15 cellular contexts compared by ENCODE assay signal in the genomic region with DNA sequence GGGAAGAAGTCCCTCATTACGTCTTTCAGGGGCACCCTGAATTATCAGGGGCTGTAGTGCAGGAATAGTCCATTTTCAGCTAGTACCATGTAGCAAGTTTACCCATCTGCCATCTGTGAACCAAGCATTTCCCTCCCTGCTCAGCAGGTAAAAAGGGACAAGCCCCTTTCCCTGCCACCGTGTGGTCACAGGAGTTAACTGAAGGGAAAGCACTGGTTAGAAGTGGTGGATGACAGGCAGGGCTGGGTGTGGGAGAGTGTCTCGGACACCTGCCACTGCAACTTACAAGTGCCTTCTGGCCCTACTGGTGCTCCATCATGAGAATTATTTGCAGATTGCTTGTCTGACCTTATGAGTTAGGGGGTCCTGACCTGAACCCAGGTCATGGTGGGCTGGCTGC. TPM values are rescaled to one million over a fixed set of nuclear protein-coding genes. Genes with fewer than 3 reads are reported as not detected.
A peak's percentile ranks its signal among the peaks of the same experiment; 100 is the strongest.
DNase-seq lines count a peak whose midpoint lies in the region; ATAC-seq and TF ChIP-seq lines count a peak whose summit lies in the region.
"Had no signal": no experiment of that assay in that cellular context is flagged by ENCODE, and none has a peak within 500 bp of the region (broad histone marks: within the 10 kb centered on the region; RNA-seq: fewer than 3 reads in every experiment).

No MANE protein-coding gene starts in this region.

- H3K27me3 Mint-ChIP-seq in neural crest cell (ENCODE audit: low read depth) = peaks cover 62% of the 10 kb centered on the region

- no peak overlapping the region for H3K4me3 Mint-ChIP-seq in neural crest cell

- no peak overlapping the region for H2AFZ ChIP-seq in HCT116 (ENCODE audit: low read depth, low read length, poor library complexity, severe bottlenecking)

- peaks cover 2% of the 10 kb centered on the region for H3K36me3 Mint-ChIP-seq in neural crest cell (ENCODE audit: low read depth)
- H3K36me3 Mint-ChIP-seq: activated naive CD4-positive, alpha-beta T cell treated with anti-CD3 and anti-CD28 coated beads, Interleukin-2, amount 50 U/mL, for 72 hours had no signal

- H3K4me3 ChIP-seq in HCT116 (replicated peaks in 1 of 2; ENCODE audit: low read depth in 1 of 2, low read length in 2 of 2) = no peak overlapping the region
- H3K4me3 ChIP-seq in Peyer's patch = no peak overlapping the region
- H3K4me3 ChIP-seq: heart right ventricle, lung, skin epidermis, suprapubic skin had no signal

- no peak for DNase-seq in HCT116 (ENCODE audit: low read depth, low spot score)
- DNase-seq in NCI-H1694 treated with DMSO at 0.1 percent for 48 hours (lab: John Stamatoyannopoulos, UW) = peak; percentile 18
- DNase-seq in SHP77 treated with DMSO at 0.1 percent for 48 hours (lab: John Stamatoyannopoulos, UW) = peak; percentile 2
- DNase-seq in neural crest cell (ENCODE audit: low read depth, low spot score) = no peak
- DNase-seq in cardiac septum (ENCODE audit: low spot score) = no peak
- DNase-seq in Peyer's patch = no peak
- no peak for DNase-seq in GOT3 (lab: John Stamatoyannopoulos, UW)
- DNase-seq: heart right ventricle, SK-N-SH had no signal

- H3K4me1 ChIP-seq in HCT116 (ENCODE audit: control insufficient read depth in 1 of 2, insufficient read depth in 2 of 2, low read length in 2 of 2) = no peaks in the 10 kb centered on the region
- H3K4me1 ChIP-seq in Peyer's patch = no peaks in the 10 kb centered on the region
- H3K4me1 ChIP-seq: suprapubic skin had no signal

- no peaks in the 10 kb centered on the region for H3K9me3 Mint-ChIP-seq in neural crest cell
- H3K9me3 Mint-ChIP-seq: activated naive CD4-positive, alpha-beta T cell treated with anti-CD3 and anti-CD28 coated beads, Interleukin-2, amount 50 U/mL, for 72 hours had no signal

- H3K9me3 ChIP-seq in HCT116 (ENCODE audit: control insufficient read depth in 1 of 2, insufficient read depth in 1 of 2, low read depth in 1 of 2, low read length in 2 of 2) (no peaks in the 10 kb centered on the region), Peyer's patch (no peaks in the 10 kb centered on the region)
- H3K9me3 ChIP-seq: heart right ventricle, SK-N-SH, suprapubic skin had no signal

- H3K27ac Mint-ChIP-seq in neural crest cell (ENCODE audit: unreplicated experiment) = no peak overlapping the region
- H3K27ac Mint-ChIP-seq: activated naive CD4-positive, alpha-beta T cell treated with anti-CD3 and anti-CD28 coated beads, Interleukin-2, amount 50 U/mL, for 72 hours had no signal

- H3K27me3 ChIP-seq in HCT116 (ENCODE audit: insufficient read depth, low read length) (no peaks in the 10 kb centered on the region), Peyer's patch (no peaks in the 10 kb centered on the region)

- no peak overlapping the region for H3K4me2 ChIP-seq in HCT116 (ENCODE audit: low read length)
- H3K4me2 ChIP-seq: SK-N-SH had no signal

- no peaks in the 10 kb centered on the region for H4K20me1 ChIP-seq in HCT116 (ENCODE audit: insufficient read depth)

- no peak for TF ChIP-seq POLR2A in HCT116 (IDR thresholded peaks at IDR 0.05; ENCODE audit: borderline replicate concordance, extremely low read depth, insufficient read depth, insufficient read length)
- TF ChIP-seq POLR2A in Peyer's patch (IDR thresholded peaks at IDR 0.05) = no peak

- H3K36me3 ChIP-seq in HCT116 (ENCODE audit: control insufficient read depth in 1 of 2, insufficient read depth in 2 of 2, low read length in 2 of 2) = no peaks in the 10 kb centered on the region
- no peaks in the 10 kb centered on the region for H3K36me3 ChIP-seq in Peyer's patch
- H3K36me3 ChIP-seq: heart right ventricle, suprapubic skin had no signal

- intact Hi-C loops in HCT116 (cut with micrococcal nuclease) = no loop called here
- intact Hi-C loops in cardiac septum (cut with DNase I) = no loop called here

- H3K9me2 ChIP-seq in HCT116 (ENCODE audit: insufficient read depth) = no peaks in the 10 kb centered on the region
- H3K9me2 ChIP-seq: SK-N-SH had no signal

- no peak overlapping the region for H3K27ac ChIP-seq in HCT116 (ENCODE audit: low read depth, low read length)
- no peak overlapping the region for H3K27ac ChIP-seq in Peyer's patch
- H3K27ac ChIP-seq: heart right ventricle, skin epidermis, suprapubic skin had no signal

- TF ChIP-seq CTCF in HCT116 (IDR thresholded peaks at IDR 0.05 in 2 of 3, conservative IDR thresholded peaks at IDR 0.05 in 1 of 3; ENCODE audit: borderline replicate concordance in 1 of 3, insufficient read depth in 1 of 3, low read depth in 2 of 3, low read length in 2 of 3) (peak in 2 of 3 experiments; percentile 21 to 24; a peak in 3 of 6 replicates), neural crest cell (conservative IDR thresholded peaks at IDR 0.05) (peak; percentile 49), Peyer's patch (IDR thresholded peaks at IDR 0.05) (peak in 3 of 6 experiments; percentile 35 to 46 (median 45))

- POLR2A ChIA-PET in HCT116 (lab: Charles Lee) = no interaction called here

- H3K79me2 ChIP-seq in HCT116 (ENCODE audit: insufficient read depth, low read length) = no peaks in the 10 kb centered on the region

- peak; percentile 13; the same call in 1 of the 2 replicates for TF ChIP-seq RAD21 in HCT116 (IDR thresholded peaks at IDR 0.05; ENCODE audit: low read depth)

- CTCF ChIA-PET in HCT116 (lab: Charles Lee) = interaction anchor here (0.6 to 2.7 kb wide), 2 partner anchors 11 to 195 kb away, joined by 3 to 14 read pairs; no protein-coding TSS in a partner anchor

- RAD21 ChIA-PET in HCT116 (lab: Charles Lee; ENCODE audit: low non-redundant PET in 1 of 2, low total read pairs in 2 of 2, uncharacterized antibody in 2 of 2, unreplicated experiment in 2 of 2) = no interaction called here

- no TSS peak for BruUV-seq in HCT116 (replicated peaks; lab: Mats Ljungman, UMichigan)

- peaks cover 6% of the 10 kb centered on the region for H3K4me1 Mint-ChIP-seq in neural crest cell

- H3K9ac ChIP-seq in HCT116 (ENCODE audit: low read length) = no peak overlapping the region
- H3K9ac ChIP-seq: SK-N-SH had no signal

- ATAC-seq in HCT116 = peak; percentile 75
- ATAC-seq: activated naive CD4-positive, alpha-beta T cell treated with anti-CD3 and anti-CD28 coated beads, Interleukin-2, amount 50 U/mL, for 72 hours; heart right ventricle had no signal

TF ChIP-seq in HCT116, 20 proteins besides CTCF, POLR2A, EP300 and RAD21 (continues in another document):
- TF ChIP-seq CEBPB (IDR thresholded peaks at IDR 0.05; ENCODE audit: low read depth) (no peak), ATF3 (IDR thresholded peaks at IDR 0.05) (no peak), TCF7L2 (IDR thresholded peaks at IDR 0.05; ENCODE audit: borderline replicate concordance, extremely low read depth, insufficient read depth, insufficient read length) (no peak), CBX3 (IDR thresholded peaks at IDR 0.05; ENCODE audit: low read depth) (no peak), SRF (IDR thresholded peaks at IDR 0.05; ENCODE audit: low read depth) (no peak), ELF1 (IDR thresholded peaks at IDR 0.05; ENCODE audit: borderline replicate concordance, low read depth) (no peak), EZH2phosphoT487 (IDR thresholded peaks at IDR 0.05; ENCODE audit: borderline replicate concordance) (no peak)
- TF ChIP-seq, protein P1, sequence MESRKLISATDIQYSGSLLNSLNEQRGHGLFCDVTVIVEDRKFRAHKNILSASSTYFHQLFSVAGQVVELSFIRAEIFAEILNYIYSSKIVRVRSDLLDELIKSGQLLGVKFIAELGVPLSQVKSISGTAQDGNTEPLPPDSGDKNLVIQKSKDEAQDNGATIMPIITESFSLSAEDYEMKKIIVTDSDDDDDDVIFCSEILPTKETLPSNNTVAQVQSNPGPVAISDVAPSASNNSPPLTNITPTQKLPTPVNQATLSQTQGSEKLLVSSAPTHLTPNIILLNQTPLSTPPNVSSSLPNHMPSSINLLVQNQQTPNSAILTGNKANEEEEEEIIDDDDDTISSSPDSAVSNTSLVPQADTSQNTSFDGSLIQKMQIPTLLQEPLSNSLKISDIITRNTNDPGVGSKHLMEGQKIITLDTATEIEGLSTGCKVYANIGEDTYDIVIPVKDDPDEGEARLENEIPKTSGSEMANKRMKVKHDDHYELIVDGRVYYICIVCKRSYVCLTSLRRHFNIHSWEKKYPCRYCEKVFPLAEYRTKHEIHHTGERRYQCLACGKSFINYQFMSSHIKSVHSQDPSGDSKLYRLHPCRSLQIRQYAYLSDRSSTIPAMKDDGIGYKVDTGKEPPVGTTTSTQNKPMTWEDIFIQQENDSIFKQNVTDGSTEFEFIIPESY (IDR thresholded peaks at IDR 0.05; ENCODE audit: extremely low read depth, insufficient replicate concordance, low read length) = no peak
- TF ChIP-seq, protein P2, sequence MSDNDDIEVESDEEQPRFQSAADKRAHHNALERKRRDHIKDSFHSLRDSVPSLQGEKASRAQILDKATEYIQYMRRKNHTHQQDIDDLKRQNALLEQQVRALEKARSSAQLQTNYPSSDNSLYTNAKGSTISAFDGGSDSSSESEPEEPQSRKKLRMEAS (IDR thresholded peaks at IDR 0.05) = no peak

RNA-seq across cellular contexts. Expression of gene IGSF5, which starts 32.0 kb away (rescaled TPM):
- total RNA-seq in HCT116 (2021; ENCODE audit: unreplicated experiment) (not detected), neural crest cell (0.77 and 0.80 TPM in 2 replicates), cardiac septum (3.8 TPM), Peyer's patch (not detected)
- polyA plus RNA-seq in HCT116 (2012) = 0.07 and 0.16 TPM in 2 replicates
- total RNA-seq: activated naive CD4-positive, alpha-beta T cell treated with anti-CD3 and anti-CD28 coated beads, Interleukin-2, amount 50 U/mL, for 72 hours; NCI-H460 had no signal
- polyA plus RNA-seq: esophagus had no signal

Comparison
In these comparisons a context has a peak if more than half of its experiments do, and no peak if none do; other contexts are left out.
1. DNase-seq: peak in NCI-H1694 treated with DMSO at 0.1 percent for 48 hours (single experiment) and SHP77 treated with DMSO at 0.1 percent for 48 hours (single experiment); none in HCT116 (single experiment), neural crest cell (single experiment), cardiac septum (single experiment), Peyer's patch (0 of 3) and GOT3 (single experiment).